8 cellular contexts compared by ENCODE assay signal in the genomic region with DNA sequence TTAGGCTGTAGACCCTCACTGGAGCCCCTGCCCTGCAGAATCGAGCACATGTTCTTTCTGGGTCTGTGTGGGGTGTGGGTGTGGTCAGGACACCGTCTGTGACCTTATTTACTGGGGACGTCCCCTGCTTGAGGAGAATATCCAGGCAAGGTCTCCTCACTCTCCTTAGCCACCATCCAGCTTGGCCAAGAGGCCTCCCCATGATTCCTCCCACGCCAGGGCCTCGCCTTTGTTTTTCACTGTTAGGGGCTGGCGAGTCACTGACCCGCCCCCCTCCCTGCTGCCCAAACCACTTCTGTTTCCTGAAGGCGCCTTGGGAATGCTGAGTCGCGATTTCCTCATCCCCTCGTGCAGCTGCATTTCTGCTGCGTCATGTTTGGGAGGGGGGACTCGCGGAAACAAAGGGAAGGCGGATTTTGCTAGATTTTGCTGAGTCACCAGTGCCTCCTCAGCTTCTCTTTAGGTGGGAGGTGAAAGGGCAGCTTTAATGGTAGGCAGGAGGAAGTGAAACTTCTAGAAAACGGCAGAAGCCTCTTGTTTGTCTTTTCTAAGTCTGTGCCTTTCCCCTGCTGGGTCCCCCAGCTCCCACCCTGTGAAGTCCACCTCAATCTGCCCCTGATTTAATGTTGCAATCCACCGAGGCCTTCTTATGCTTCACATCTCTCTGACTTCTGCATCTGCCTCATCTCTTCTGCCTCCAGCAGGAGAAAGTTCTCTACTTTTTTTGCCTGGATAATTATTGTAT. TPM values are rescaled to one million over a fixed set of nuclear protein-coding genes. Genes with fewer than 3 reads are reported as not detected.
DNase-seq lines count a peak whose midpoint lies in the region; ATAC-seq and TF ChIP-seq lines count a peak whose summit lies in the region.

No MANE protein-coding gene starts in this region.

- H3K4me3 ChIP-seq in SJSA1: no peak overlapping the region
- no peak overlapping the region for H3K4me3 ChIP-seq in skeletal muscle cell (ENCODE audit: low read depth, low read length)

- peaks cover 23 to 26% of the 10 kb centered on the region in 2 donors for H3K4me1 Mint-ChIP-seq in immature natural killer cell

- no peaks in the 10 kb centered on the region for H3K27me3 ChIP-seq in SJSA1 (replicated peaks)

- no peak; the same call in 1 of the 2 replicates for TF ChIP-seq EP300 in Ishikawa (IDR thresholded peaks at IDR 0.05; ENCODE audit: borderline replicate concordance)

- no peaks in the 10 kb centered on the region for H3K36me3 ChIP-seq in SJSA1

- peak overlapping the region in 2 of 5 donors; percentile 38 to 41 for H3K4me3 Mint-ChIP-seq in immature natural killer cell

- DNase-seq in EH (ENCODE audit: low read depth) (peak; percentile 99), SJSA1 (ENCODE audit: low read depth in 1 of 2, low spot score in 2 of 2) (peak; percentile 97), caudate nucleus (lab: John Stamatoyannopoulos, UW) (peak in 58 of 61 donors; percentile 11 to 90 (median 66)), immature natural killer cell (peak in 2 of 3 donors; percentile 21 to 23), skeletal muscle cell (ENCODE audit: low read depth) (peak; percentile 97)

- ATAC-seq in GM21528 (IDR thresholded peaks at IDR 0.05; ENCODE audit: low FRiP score, unreplicated experiment): peak; percentile 59
- no peak for ATAC-seq in HG03039 (IDR thresholded peaks at IDR 0.05; ENCODE audit: unreplicated experiment)

- peaks cover 4 to 27% (median 8%) of the 10 kb centered on the region in 3 donors for H3K27me3 Mint-ChIP-seq in immature natural killer cell (ENCODE audit: low read depth in 3 of 3)

- H3K9me3 Mint-ChIP-seq in immature natural killer cell: no peaks in the 10 kb centered on the region

- no peaks in the 10 kb centered on the region for H3K36me3 Mint-ChIP-seq in immature natural killer cell

- no peaks in the 10 kb centered on the region for H3K9me3 ChIP-seq in SJSA1 (replicated peaks)

- H3K4me1 ChIP-seq in SJSA1 (replicated peaks): peaks cover 39% of the 10 kb centered on the region

- peak overlapping the region in 3 of 6 donors; percentile 19 to 65 (median 56) for H3K27ac Mint-ChIP-seq in immature natural killer cell

- TF ChIP-seq RAD21 in Ishikawa (IDR thresholded peaks at IDR 0.05; ENCODE audit: low read depth): no peak; the same call in 1 of the 2 replicates

- H3K27ac ChIP-seq in SJSA1: peak overlapping the region; percentile 71
- H3K27ac ChIP-seq in caudate nucleus (ENCODE audit: low read depth, low read length): peak overlapping the region; percentile 83

TF ChIP-seq in Ishikawa, 13 proteins besides CTCF, POLR2A, EP300 and RAD21:
- TF ChIP-seq, protein P1, sequence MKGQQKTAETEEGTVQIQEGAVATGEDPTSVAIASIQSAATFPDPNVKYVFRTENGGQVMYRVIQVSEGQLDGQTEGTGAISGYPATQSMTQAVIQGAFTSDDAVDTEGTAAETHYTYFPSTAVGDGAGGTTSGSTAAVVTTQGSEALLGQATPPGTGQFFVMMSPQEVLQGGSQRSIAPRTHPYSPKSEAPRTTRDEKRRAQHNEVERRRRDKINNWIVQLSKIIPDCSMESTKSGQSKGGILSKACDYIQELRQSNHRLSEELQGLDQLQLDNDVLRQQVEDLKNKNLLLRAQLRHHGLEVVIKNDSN (IDR thresholded peaks at IDR 0.05): peak; percentile 55; the same call in 1 of the 2 replicates
- TF ChIP-seq CREB1 (IDR thresholded peaks at IDR 0.05; ENCODE audit: low read depth) (no peak), YY1 (IDR thresholded peaks at IDR 0.05; ENCODE audit: low read depth) (0 out of 2 replicates have a peak, but pooled peaks have one; percentile 29), CEBPB (IDR thresholded peaks at IDR 0.05) (peak; percentile 98), TAF1 (IDR thresholded peaks at IDR 0.05; ENCODE audit: low read depth) (no peak), TCF12 (IDR thresholded peaks at IDR 0.05; ENCODE audit: low read depth) (peak; percentile 95), TEAD4 (IDR thresholded peaks at IDR 0.05) (peak; percentile 88), ZBTB7A (IDR thresholded peaks at IDR 0.05; ENCODE audit: low read depth) (no peak; the same call in 1 of the 2 replicates), FOXM1 (IDR thresholded peaks at IDR 0.05; ENCODE audit: borderline replicate concordance, low read depth) (peak; percentile 42; the same call in 1 of the 2 replicates), NFIC (IDR thresholded peaks at IDR 0.05) (no peak), EGR1 (IDR thresholded peaks at IDR 0.05) (peak; percentile 97)
- TF ChIP-seq, protein P2, sequence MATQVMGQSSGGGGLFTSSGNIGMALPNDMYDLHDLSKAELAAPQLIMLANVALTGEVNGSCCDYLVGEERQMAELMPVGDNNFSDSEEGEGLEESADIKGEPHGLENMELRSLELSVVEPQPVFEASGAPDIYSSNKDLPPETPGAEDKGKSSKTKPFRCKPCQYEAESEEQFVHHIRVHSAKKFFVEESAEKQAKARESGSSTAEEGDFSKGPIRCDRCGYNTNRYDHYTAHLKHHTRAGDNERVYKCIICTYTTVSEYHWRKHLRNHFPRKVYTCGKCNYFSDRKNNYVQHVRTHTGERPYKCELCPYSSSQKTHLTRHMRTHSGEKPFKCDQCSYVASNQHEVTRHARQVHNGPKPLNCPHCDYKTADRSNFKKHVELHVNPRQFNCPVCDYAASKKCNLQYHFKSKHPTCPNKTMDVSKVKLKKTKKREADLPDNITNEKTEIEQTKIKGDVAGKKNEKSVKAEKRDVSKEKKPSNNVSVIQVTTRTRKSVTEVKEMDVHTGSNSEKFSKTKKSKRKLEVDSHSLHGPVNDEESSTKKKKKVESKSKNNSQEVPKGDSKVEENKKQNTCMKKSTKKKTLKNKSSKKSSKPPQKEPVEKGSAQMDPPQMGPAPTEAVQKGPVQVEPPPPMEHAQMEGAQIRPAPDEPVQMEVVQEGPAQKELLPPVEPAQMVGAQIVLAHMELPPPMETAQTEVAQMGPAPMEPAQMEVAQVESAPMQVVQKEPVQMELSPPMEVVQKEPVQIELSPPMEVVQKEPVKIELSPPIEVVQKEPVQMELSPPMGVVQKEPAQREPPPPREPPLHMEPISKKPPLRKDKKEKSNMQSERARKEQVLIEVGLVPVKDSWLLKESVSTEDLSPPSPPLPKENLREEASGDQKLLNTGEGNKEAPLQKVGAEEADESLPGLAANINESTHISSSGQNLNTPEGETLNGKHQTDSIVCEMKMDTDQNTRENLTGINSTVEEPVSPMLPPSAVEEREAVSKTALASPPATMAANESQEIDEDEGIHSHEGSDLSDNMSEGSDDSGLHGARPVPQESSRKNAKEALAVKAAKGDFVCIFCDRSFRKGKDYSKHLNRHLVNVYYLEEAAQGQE (IDR thresholded peaks at IDR 0.05; ENCODE audit: low read depth): no peak
- TF ChIP-seq, protein P3, sequence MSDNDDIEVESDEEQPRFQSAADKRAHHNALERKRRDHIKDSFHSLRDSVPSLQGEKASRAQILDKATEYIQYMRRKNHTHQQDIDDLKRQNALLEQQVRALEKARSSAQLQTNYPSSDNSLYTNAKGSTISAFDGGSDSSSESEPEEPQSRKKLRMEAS (IDR thresholded peaks at IDR 0.05): peak; percentile 98

RNA-seq across cellular contexts. Expression of a gene that starts 4.0 kb away (rescaled TPM):
- 5.6 and 6.9 TPM in 2 replicates for total RNA-seq in SJSA1 (2014; rRNA removed; shearing (Covaris generic))
- polyA plus RNA-seq in immature natural killer cell: 10 to 100 TPM in 2 of 3 donors, 1 to 10 TPM in 1; 5.3 to 12.8 (median 11.3) TPM

RNA-seq across cellular contexts. Expression of a gene that starts 23.0 kb away (rescaled TPM):
- 149 and 181 TPM in 2 replicates for total RNA-seq in SJSA1 (2014; rRNA removed; shearing (Covaris generic))
- polyA plus RNA-seq in immature natural killer cell: 10 to 100 TPM; 39.0 to 65.3 (median 45.7) TPM

Comparison
In these comparisons a context has a peak if more than half of its experiments do, and no peak if none do; other contexts are left out.
1. DNase-seq: peak in every context shown above with its lines; median percentile 99 in EH; 97 in SJSA1; 97 in skeletal muscle cell; 66 in caudate nucleus; 22 in immature natural killer cell.